ENCODE assay signal across 14 cellular contexts in genomic region chr17:43662432-43663141, GRCh38. TPM values are rescaled to one million over a fixed set of nuclear protein-coding genes. Genes with fewer than 3 reads are reported as not detected.
DNase-seq lines count a peak whose midpoint lies in the region; ATAC-seq and TF ChIP-seq lines count a peak whose summit lies in the region.
"Had no signal": no experiment of that assay in that cellular context is flagged by ENCODE, and none has a peak within 500 bp of the region (broad histone marks: within the 10 kb centered on the region; RNA-seq: fewer than 3 reads in every experiment).

No MANE protein-coding gene starts in this region.

- H3K4me3 Mint-ChIP-seq in activated CD4-positive, alpha-beta T cell treated with anti-CD3 and anti-CD28 coated beads, Interleukin-2, amount 10 ng/mL, durations not matched to agents 7 days and 5 days: no peak overlapping the region
- H3K4me3 Mint-ChIP-seq in activated T-helper 17 cell treated with anti-CD3 and anti-CD28 coated beads, Interleukin-2, amount 50 U/mL, for 72 hours: peak overlapping the region; percentile 79

- POLR2A ChIA-PET in activated CD4-positive, alpha-beta T cell treated with anti-CD3 and anti-CD28 coated beads, Interleukin-2, amount 10 ng/mL, durations not matched to agents 7 days and 5 days (lab: Charles Lee): no interaction called here

- no peak overlapping the region for H3K27ac ChIP-seq in osteoblast (ENCODE audit: low read depth, low read length)
- H3K27ac ChIP-seq: HL-60, tibial artery had no signal

- H3K27me3 Mint-ChIP-seq in activated CD4-positive, alpha-beta T cell treated with anti-CD3 and anti-CD28 coated beads, Interleukin-2, amount 10 ng/mL, durations not matched to agents 7 days and 5 days: peaks cover 2% of the 10 kb centered on the region
- H3K27me3 Mint-ChIP-seq in activated T-helper 17 cell treated with anti-CD3 and anti-CD28 coated beads, Interleukin-2, amount 50 U/mL, for 72 hours: no peaks in the 10 kb centered on the region

- H3K4me1 ChIP-seq in osteoblast (ENCODE audit: insufficient read depth, low read length): peaks cover 13% of the 10 kb centered on the region

- H3K4me3 ChIP-seq in H7 (ENCODE audit: insufficient read depth, low read depth, low read length): no peak overlapping the region
- H3K4me3 ChIP-seq in osteoblast (ENCODE audit: insufficient read depth, low read length): no peak overlapping the region
- H3K4me3 ChIP-seq: tibial artery had no signal

- H2AFZ ChIP-seq in osteoblast (ENCODE audit: low read length): peak overlapping the region; percentile 47

- H3K4me1 Mint-ChIP-seq in activated CD4-positive, alpha-beta T cell treated with anti-CD3 and anti-CD28 coated beads, Interleukin-2, amount 10 ng/mL, durations not matched to agents 7 days and 5 days: peaks cover 40% of the 10 kb centered on the region
- H3K4me1 Mint-ChIP-seq in activated T-helper 17 cell treated with anti-CD3 and anti-CD28 coated beads, Interleukin-2, amount 50 U/mL, for 72 hours: peaks cover 15% of the 10 kb centered on the region

- no peaks in the 10 kb centered on the region for H3K27me3 ChIP-seq in H7 (ENCODE audit: control insufficient read depth, insufficient read depth, low read length)
- peaks cover 11% of the 10 kb centered on the region for H3K27me3 ChIP-seq in osteoblast (ENCODE audit: insufficient read depth, low read length)

- peak overlapping the region; percentile 63 for H3K4me2 ChIP-seq in osteoblast (ENCODE audit: insufficient read depth, low read length)

- H3K36me3 Mint-ChIP-seq in activated CD4-positive, alpha-beta T cell treated with anti-CD3 and anti-CD28 coated beads, Interleukin-2, amount 10 ng/mL, durations not matched to agents 7 days and 5 days (ENCODE audit: low read depth): no peaks in the 10 kb centered on the region
- no peaks in the 10 kb centered on the region for H3K36me3 Mint-ChIP-seq in activated T-helper 17 cell treated with anti-CD3 and anti-CD28 coated beads, Interleukin-2, amount 50 U/mL, for 72 hours (ENCODE audit: low read depth)

- H3K36me3 ChIP-seq in H7 (replicated peaks; ENCODE audit: control insufficient read depth, insufficient read depth, low read length) (no peaks in the 10 kb centered on the region), osteoblast (ENCODE audit: insufficient read depth, low read length) (no peaks in the 10 kb centered on the region)
- H3K36me3 ChIP-seq: tibial artery had no signal

- no peaks in the 10 kb centered on the region for H3K9me3 Mint-ChIP-seq in activated CD4-positive, alpha-beta T cell treated with anti-CD3 and anti-CD28 coated beads, Interleukin-2, amount 10 ng/mL, durations not matched to agents 7 days and 5 days
- no peaks in the 10 kb centered on the region for H3K9me3 Mint-ChIP-seq in activated T-helper 17 cell treated with anti-CD3 and anti-CD28 coated beads, Interleukin-2, amount 50 U/mL, for 72 hours

- H4K20me1 ChIP-seq in osteoblast (ENCODE audit: insufficient read depth, low read length): no peaks in the 10 kb centered on the region

- CTCF ChIA-PET in activated CD4-positive, alpha-beta T cell treated with anti-CD3 and anti-CD28 coated beads, Interleukin-2, amount 10 ng/mL, durations not matched to agents 7 days and 5 days (lab: Charles Lee): interaction anchor here (1.2 to 1.9 kb wide), 2 partner anchors 86 to 178 kb away, joined by 3 to 8 read pairs; partner anchors contain the start of gene DHX8

- H3K9me3 ChIP-seq in osteoblast (ENCODE audit: low read depth, low read length): no peaks in the 10 kb centered on the region
- H3K9me3 ChIP-seq: tibial artery had no signal

- DNase-seq in activated CD4-positive, alpha-beta T cell treated with anti-CD3 and anti-CD28 coated beads, Interleukin-2, amount 10 ng/mL, durations not matched to agents 7 days and 5 days: no peak
- DNase-seq in activated CD4-positive, alpha-beta T cell treated with anti-CD3 and anti-CD28 coated beads, Interleukin-2, amount 50 U/mL, for 4 hours: no peak
- DNase-seq in H7: peak; percentile 74
- no peak for DNase-seq in osteoblast (ENCODE audit: insufficient read length, low spot score, missing footprints)
- no peak for DNase-seq in SIG-M5 treated with dmso at 0.1 percent for 504 hours (lab: John Stamatoyannopoulos, UW; ENCODE audit: unreplicated experiment)
- DNase-seq in central memory CD4-positive, alpha-beta T cell: no peak
- no peak for DNase-seq in hepatic stellate cell (ENCODE audit: low spot score)
- DNase-seq: aorta, glutamatergic neuron, retina, tibial artery had no signal

- peak; percentile 69 for ATAC-seq in activated T-helper 17 cell treated with anti-CD3 and anti-CD28 coated beads, Interleukin-2, amount 50 U/mL, for 72 hours (replicated peaks)

- H3K79me2 ChIP-seq in osteoblast (ENCODE audit: insufficient read depth, low read length): no peaks in the 10 kb centered on the region

- TF ChIP-seq CTCF in osteoblast (IDR thresholded peaks at IDR 0.05; ENCODE audit: extremely low read depth, low read depth, low read length): no peak

- peak overlapping the region; percentile 80 for H3K27ac Mint-ChIP-seq in activated CD4-positive, alpha-beta T cell treated with anti-CD3 and anti-CD28 coated beads, Interleukin-2, amount 10 ng/mL, durations not matched to agents 7 days and 5 days
- peak overlapping the region; percentile 74 for H3K27ac Mint-ChIP-seq in activated T-helper 17 cell treated with anti-CD3 and anti-CD28 coated beads, Interleukin-2, amount 50 U/mL, for 72 hours

RNA-seq across cellular contexts. Expression of gene MEOX1, which starts 0.9 kb away (rescaled TPM):
- 1 to 10 TPM; 5.1 to 6.6 TPM for total RNA-seq in activated CD4-positive, alpha-beta T cell treated with anti-CD3 and anti-CD28 coated beads, Interleukin-2, amount 10 ng/mL, durations not matched to agents 7 days and 5 days
- 0.18 TPM in 1 of 2 replicates, not detected in the other for total RNA-seq in H7 (2014; rRNA removed; shearing (Covaris generic))
- 1 to 10 TPM; 3.3 to 4.8 TPM for total RNA-seq in activated T-helper 17 cell treated with anti-CD3 and anti-CD28 coated beads, Interleukin-2, amount 50 U/mL, for 72 hours
- total RNA-seq in osteoblast: under 0.01 TPM in 1 of 2 replicates, not detected in the other
- total RNA-seq: SK-MEL-5 had no signal
